Comparison of ENCODE assay signal across 8 cellular contexts in genomic region chr5:115209279-115209678, GRCh38. TPM values are rescaled to one million over a fixed set of nuclear protein-coding genes. Genes with fewer than 3 reads are reported as not detected.
DNase-seq lines count a peak whose midpoint lies in the region; ATAC-seq and TF ChIP-seq lines count a peak whose summit lies in the region.

No MANE protein-coding gene starts in this region.

- H3K27ac Mint-ChIP-seq in WTC11, result peak overlapping the region; percentile 37

- no peak overlapping the region for H3K4me3 Mint-ChIP-seq in WTC11

- no peaks in the 10 kb centered on the region for H3K4me1 Mint-ChIP-seq in WTC11

- H3K27me3 Mint-ChIP-seq in WTC11 (ENCODE audit: low read depth), result no peaks in the 10 kb centered on the region

- H3K36me3 Mint-ChIP-seq in WTC11, result peaks cover 9% of the 10 kb centered on the region

- ATAC-seq in HG03159 (IDR thresholded peaks at IDR 0.05; ENCODE audit: unreplicated experiment), result peak; percentile 100
- ATAC-seq in WTC11, result no peak

- H3K9me3 Mint-ChIP-seq in WTC11, result no peaks in the 10 kb centered on the region

- no peak for TF ChIP-seq CTCF in WTC11 (IDR thresholded peaks at IDR 0.05)

- DNase-seq in activated naive CD4-positive, alpha-beta T cell treated with Interleukin-2 at 50 U/mL for 16 hours, result peak; percentile 56
- no peak for DNase-seq in activated naive CD4-positive, alpha-beta T cell (lab: John Stamatoyannopoulos, UW)
- no peak for DNase-seq in WTC11 (ENCODE audit: low spot score)
- peak; percentile 73 for DNase-seq in medulla oblongata (ENCODE audit: extremely low spot score)
- no peak for DNase-seq in NCI-H2081 treated with DMSO at 0.1 percent for 48 hours (lab: John Stamatoyannopoulos, UW)
- DNase-seq in EL, result no peak
- no peak for DNase-seq in NCI-H146 (lab: John Stamatoyannopoulos, UW)

- POLR2A ChIA-PET in WTC11 (lab: Charles Lee), result no interaction called here

- CTCF ChIA-PET in WTC11 (lab: Charles Lee), result no interaction called here

TF ChIP-seq in WTC11, 78 proteins besides CTCF, POLR2A, EP300 and RAD21:
- TF ChIP-seq USF2 (CRISPR knock-in tag; IDR thresholded peaks at IDR 0.05), result no peak
- no peak for TF ChIP-seq HMGA2 (CRISPR knock-in tag; IDR thresholded peaks at IDR 0.05)
- no peak for TF ChIP-seq GABPB1 (CRISPR knock-in tag; IDR thresholded peaks at IDR 0.05)
- no peak for TF ChIP-seq ATF6 (CRISPR knock-in tag; IDR thresholded peaks at IDR 0.05)
- no peak for TF ChIP-seq NFATC4 (CRISPR knock-in tag; IDR thresholded peaks at IDR 0.05)
- TF ChIP-seq, protein P1, sequence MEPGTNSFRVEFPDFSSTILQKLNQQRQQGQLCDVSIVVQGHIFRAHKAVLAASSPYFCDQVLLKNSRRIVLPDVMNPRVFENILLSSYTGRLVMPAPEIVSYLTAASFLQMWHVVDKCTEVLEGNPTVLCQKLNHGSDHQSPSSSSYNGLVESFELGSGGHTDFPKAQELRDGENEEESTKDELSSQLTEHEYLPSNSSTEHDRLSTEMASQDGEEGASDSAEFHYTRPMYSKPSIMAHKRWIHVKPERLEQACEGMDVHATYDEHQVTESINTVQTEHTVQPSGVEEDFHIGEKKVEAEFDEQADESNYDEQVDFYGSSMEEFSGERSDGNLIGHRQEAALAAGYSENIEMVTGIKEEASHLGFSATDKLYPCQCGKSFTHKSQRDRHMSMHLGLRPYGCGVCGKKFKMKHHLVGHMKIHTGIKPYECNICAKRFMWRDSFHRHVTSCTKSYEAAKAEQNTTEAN (CRISPR knock-in tag; IDR thresholded peaks at IDR 0.05), result no peak
- TF ChIP-seq, protein P2, sequence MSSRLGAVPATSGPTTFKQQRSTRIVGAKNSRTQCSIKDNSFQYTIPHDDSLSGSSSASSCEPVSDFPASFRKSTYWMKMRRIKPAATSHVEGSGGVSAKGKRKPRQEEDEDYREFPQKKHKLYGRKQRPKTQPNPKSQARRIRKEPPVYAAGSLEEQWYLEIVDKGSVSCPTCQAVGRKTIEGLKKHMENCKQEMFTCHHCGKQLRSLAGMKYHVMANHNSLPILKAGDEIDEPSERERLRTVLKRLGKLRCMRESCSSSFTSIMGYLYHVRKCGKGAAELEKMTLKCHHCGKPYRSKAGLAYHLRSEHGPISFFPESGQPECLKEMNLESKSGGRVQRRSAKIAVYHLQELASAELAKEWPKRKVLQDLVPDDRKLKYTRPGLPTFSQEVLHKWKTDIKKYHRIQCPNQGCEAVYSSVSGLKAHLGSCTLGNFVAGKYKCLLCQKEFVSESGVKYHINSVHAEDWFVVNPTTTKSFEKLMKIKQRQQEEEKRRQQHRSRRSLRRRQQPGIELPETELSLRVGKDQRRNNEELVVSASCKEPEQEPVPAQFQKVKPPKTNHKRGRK (CRISPR knock-in tag; IDR thresholded peaks at IDR 0.05; ENCODE audit: borderline replicate concordance), result no peak
- TF ChIP-seq, protein P3, sequence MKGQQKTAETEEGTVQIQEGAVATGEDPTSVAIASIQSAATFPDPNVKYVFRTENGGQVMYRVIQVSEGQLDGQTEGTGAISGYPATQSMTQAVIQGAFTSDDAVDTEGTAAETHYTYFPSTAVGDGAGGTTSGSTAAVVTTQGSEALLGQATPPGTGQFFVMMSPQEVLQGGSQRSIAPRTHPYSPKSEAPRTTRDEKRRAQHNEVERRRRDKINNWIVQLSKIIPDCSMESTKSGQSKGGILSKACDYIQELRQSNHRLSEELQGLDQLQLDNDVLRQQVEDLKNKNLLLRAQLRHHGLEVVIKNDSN (CRISPR knock-in tag; IDR thresholded peaks at IDR 0.05), result no peak
- TF ChIP-seq, protein P4, sequence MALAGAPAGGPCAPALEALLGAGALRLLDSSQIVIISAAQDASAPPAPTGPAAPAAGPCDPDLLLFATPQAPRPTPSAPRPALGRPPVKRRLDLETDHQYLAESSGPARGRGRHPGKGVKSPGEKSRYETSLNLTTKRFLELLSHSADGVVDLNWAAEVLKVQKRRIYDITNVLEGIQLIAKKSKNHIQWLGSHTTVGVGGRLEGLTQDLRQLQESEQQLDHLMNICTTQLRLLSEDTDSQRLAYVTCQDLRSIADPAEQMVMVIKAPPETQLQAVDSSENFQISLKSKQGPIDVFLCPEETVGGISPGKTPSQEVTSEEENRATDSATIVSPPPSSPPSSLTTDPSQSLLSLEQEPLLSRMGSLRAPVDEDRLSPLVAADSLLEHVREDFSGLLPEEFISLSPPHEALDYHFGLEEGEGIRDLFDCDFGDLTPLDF (CRISPR knock-in tag; IDR thresholded peaks at IDR 0.05), result no peak
- no peak for TF ChIP-seq ZBTB21 (CRISPR knock-in tag; IDR thresholded peaks at IDR 0.05; ENCODE audit: borderline replicate concordance)
- no peak for TF ChIP-seq SP1 (CRISPR knock-in tag; conservative IDR thresholded peaks at IDR 0.05)
- TF ChIP-seq SMAD3 (CRISPR knock-in tag; IDR thresholded peaks at IDR 0.05; ENCODE audit: borderline replicate concordance), result no peak
- TF ChIP-seq NR1H2 (CRISPR knock-in tag; IDR thresholded peaks at IDR 0.05), result no peak
- TF ChIP-seq TEAD1 (CRISPR knock-in tag; IDR thresholded peaks at IDR 0.05), result no peak

RNA-seq across cellular contexts. Expression of gene TRIM36, which starts 39.6 kb away (rescaled TPM):
- total RNA-seq in WTC11 (2021), result 17.4 to 24.1 TPM (median 20.0 TPM) in 3 replicates

RNA-seq across cellular contexts. Expression of gene PGGT1B, which starts 53.4 kb away (rescaled TPM):
- total RNA-seq in WTC11 (2021), result 41.8 to 48.0 TPM (median 43.0 TPM) in 3 replicates

Comparison
In these comparisons a context has a peak if more than half of its experiments do, and no peak if none do; other contexts are left out.
1. DNase-seq: peak in activated naive CD4-positive, alpha-beta T cell treated with Interleukin-2 at 50 U/mL for 16 hours (single experiment) and medulla oblongata (single experiment); none in activated naive CD4-positive, alpha-beta T cell (0 of 4), WTC11 (single experiment), NCI-H2081 treated with DMSO at 0.1 percent for 48 hours (single experiment), EL (single experiment) and NCI-H146 (single experiment).